Comparison of ENCODE assay signal across 11 cellular contexts in the genomic region with DNA sequence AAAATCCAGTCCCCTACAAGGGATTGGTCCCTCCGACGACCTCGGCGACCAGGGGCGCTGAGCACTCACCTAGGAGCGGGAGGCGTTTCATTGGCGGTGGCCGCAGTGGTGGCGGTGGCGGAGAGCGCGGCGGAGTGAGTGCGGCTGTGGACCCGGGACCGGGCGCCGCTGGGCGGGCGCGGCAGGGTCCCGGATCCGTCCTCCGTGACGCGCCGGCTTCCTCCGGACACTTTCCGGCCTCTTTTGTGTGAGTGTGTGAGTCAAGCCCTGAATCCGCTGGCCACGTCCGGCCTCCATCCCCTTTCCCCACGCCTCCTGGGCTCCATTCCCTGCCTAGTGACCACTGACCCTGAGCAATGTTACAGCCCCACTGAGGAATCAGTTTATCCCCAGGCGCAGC. TPM values are rescaled to one million over a fixed set of nuclear protein-coding genes. Genes with fewer than 3 reads are reported as not detected.
DNase-seq lines count a peak whose midpoint lies in the region; ATAC-seq, FAIRE-seq and TF ChIP-seq lines count a peak whose summit lies in the region.
"Had no signal": no experiment of that assay in that cellular context is flagged by ENCODE, and none has a peak within 500 bp of the region (broad histone marks: within the 10 kb centered on the region; RNA-seq: fewer than 3 reads in every experiment).

A gene (minus strand): TSS at position 167 of the 400 bp plus-strand sequence. CDS start 76 bp downstream, at position 91.

- H3K9me3 Mint-ChIP-seq in glutamatergic neuron (ENCODE audit: unreplicated experiment) (peaks cover 1% of the 10 kb centered on the region), nephron (no peaks in the 10 kb centered on the region)

- H3K27me3 Mint-ChIP-seq in glutamatergic neuron (ENCODE audit: unreplicated experiment): peaks cover 2% of the 10 kb centered on the region
- peaks cover 22% of the 10 kb centered on the region for H3K27me3 Mint-ChIP-seq in nephron (ENCODE audit: low read depth)
- H3K27me3 Mint-ChIP-seq: central memory CD8-positive, alpha-beta T cell had no signal

- H3K36me3 Mint-ChIP-seq in glutamatergic neuron (ENCODE audit: unreplicated experiment) (no peaks in the 10 kb centered on the region), nephron (ENCODE audit: low read depth) (no peaks in the 10 kb centered on the region)

- peak; percentile 47 for DNase-seq in glutamatergic neuron
- DNase-seq in ureter (ENCODE audit: low spot score): no peak
- DNase-seq in DMS 273 treated with DMSO at 0.1 percent for 48 hours (lab: John Stamatoyannopoulos, UW): no peak
- DNase-seq in GM12891 (ENCODE audit: insufficient read length, low spot score): no peak
- DNase-seq: NCI-H2029 treated with DMSO at 0.1 percent for 48 hours had no signal

- 5 to 10% (median 9%) methylated on average over 35 of the region's 35 CpGs for WGBS in adipose tissue, 3 donors

- TF ChIP-seq CTCF in glutamatergic neuron (IDR thresholded peaks at IDR 0.05; ENCODE audit: partially characterized antibody, unreplicated experiment) (no peak), nephron (IDR thresholded peaks at IDR 0.05; ENCODE audit: unreplicated experiment in 3 of 3) (no peak)

- FAIRE-seq in GM12891 (lab: Jason Lieb, UNC): no peak
- FAIRE-seq: GM12878 had no signal

- no peak for TF ChIP-seq POLR2A in GM12891 (IDR thresholded peaks at IDR 0.05; ENCODE audit: low read depth, low read length)

- peak within 1 kb of the TSS; percentile 84 for H3K4me3 Mint-ChIP-seq in glutamatergic neuron (ENCODE audit: unreplicated experiment)
- H3K4me3 Mint-ChIP-seq in nephron: peak within 1 kb of the TSS; percentile 66 to 84 (median 80)
- H3K4me3 Mint-ChIP-seq: central memory CD8-positive, alpha-beta T cell had no signal

- no peak within 1 kb of the TSS for H3K27ac ChIP-seq in adipose tissue (ENCODE audit: low read depth, low read length)

- H3K27ac Mint-ChIP-seq in glutamatergic neuron (ENCODE audit: unreplicated experiment): no peak within 1 kb of the TSS
- peak within 1 kb of the TSS in 1 of 3 experiments; percentile 5 for H3K27ac Mint-ChIP-seq in nephron

- H3K4me1 Mint-ChIP-seq in glutamatergic neuron (ENCODE audit: low read depth, unreplicated experiment): peaks cover 3% of the 10 kb centered on the region
- H3K4me1 Mint-ChIP-seq in nephron: no peaks in the 10 kb centered on the region
- H3K4me1 Mint-ChIP-seq: central memory CD8-positive, alpha-beta T cell had no signal

- ATAC-seq in HG02973 (IDR thresholded peaks at IDR 0.05; ENCODE audit: unreplicated experiment) (no peak), GM21786 (IDR thresholded peaks at IDR 0.05; ENCODE audit: unreplicated experiment) (no peak)
- ATAC-seq: GM12878 had no signal

TF ChIP-seq in GM12891, 5 proteins besides CTCF, POLR2A, EP300 and RAD21:
- TF ChIP-seq TAF1 (IDR thresholded peaks at IDR 0.05; ENCODE audit: low read depth, low read length): no peak
- TF ChIP-seq POLR2AphosphoS5 (IDR thresholded peaks at IDR 0.05; ENCODE audit: low read depth, low read length): no peak
- TF ChIP-seq PAX5 (IDR thresholded peaks at IDR 0.05; ENCODE audit: insufficient read depth, low read length, severe bottlenecking): no peak
- TF ChIP-seq SPI1 (IDR thresholded peaks at IDR 0.05; ENCODE audit: low read depth, low read length): no peak
- no peak for TF ChIP-seq POU2F2 (IDR thresholded peaks at IDR 0.05; ENCODE audit: low read depth, low read length)

RNA-seq across cellular contexts. Expression of the gene that starts here (rescaled TPM):
- 10 to 100 TPM in 2 of 3 donors, 1 to 10 TPM in 1; 6.4 to 58.1 (median 25.2) TPM for polyA plus RNA-seq in adipose tissue
- total RNA-seq in glutamatergic neuron (ENCODE audit: unreplicated experiment) (not detected), ureter (31.7 TPM)
- polyA plus RNA-seq in GM12891 (2012; ENCODE audit: low read depth, missing spikeins): not detected
- total RNA-seq: GM12878 had no signal
- polyA plus RNA-seq: GM12878 had no signal

Comparison
In these comparisons a context has a peak if more than half of its experiments do, and no peak if none do; other contexts are left out.
1. RNA of the gene that starts here (total RNA-seq): 31.7 TPM in ureter (single experiment); not detected in glutamatergic neuron (single experiment); every median in the first group is over 10 times any median in the second.
2. Peak in DNase-seq in glutamatergic neuron; RNA of the gene not detected or under 1 TPM.